8 cellular contexts compared by ENCODE assay signal in genomic region chr6:32153835-32154513, GRCh38. TPM values are rescaled to one million over a fixed set of nuclear protein-coding genes. Genes with fewer than 3 reads are reported as not detected.
DNase-seq lines count a peak whose midpoint lies in the region; ATAC-seq and TF ChIP-seq lines count a peak whose summit lies in the region.

Gene PPT2 (plus strand): TSS chr6:32154141. CDS start chr6:32154595, 454 bp downstream.

- ATAC-seq in foreskin keratinocyte (peak; percentile 69), GM18870 (IDR thresholded peaks at IDR 0.05; ENCODE audit: unreplicated experiment) (no peak)

- H3K9me3 Mint-ChIP-seq in neural progenitor cell: no peaks in the 10 kb centered on the region

- H3K79me2 ChIP-seq in MM.1S (ENCODE audit: low read length) (no peaks in the 10 kb centered on the region), neural progenitor cell (ENCODE audit: low read depth) (peaks cover 9% of the 10 kb centered on the region)

- peaks cover 19% of the 10 kb centered on the region for H3K27me3 Mint-ChIP-seq in neural progenitor cell (ENCODE audit: insufficient read depth, low read depth)

- H3K36me3 Mint-ChIP-seq in neural progenitor cell: peaks cover 23% of the 10 kb centered on the region

- peaks cover 43% of the 10 kb centered on the region for H3K4me1 Mint-ChIP-seq in neural progenitor cell

- 0 to 1% (median 0%) methylated on average over 38 to 39 of the region's 39 CpGs for WGBS in stomach, 5 donors

- H3K27ac Mint-ChIP-seq in neural progenitor cell: peak within 1 kb of the TSS; percentile 98

- peak within 1 kb of the TSS; percentile 100 for H3K4me3 Mint-ChIP-seq in neural progenitor cell

- in situ Hi-C loops in GM13976 (cut with MboI; ENCODE audit: low sequenced_read_pairs, unreplicated experiment): no loop called here

- H3K4me3 ChIP-seq in MM.1S (ENCODE audit: low read length) (peak within 1 kb of the TSS; percentile 79), neural progenitor cell (peak within 1 kb of the TSS; percentile 65), stomach (peak within 1 kb of the TSS; percentile 59 to 87 (median 78))

- H3K9me2 ChIP-seq in MM.1S (replicated peaks; ENCODE audit: insufficient read depth, low read length): no peaks in the 10 kb centered on the region

- no peaks in the 10 kb centered on the region for H3K9me3 ChIP-seq in MM.1S (replicated peaks; ENCODE audit: insufficient read depth, low read length)
- H3K9me3 ChIP-seq in neural progenitor cell (ENCODE audit: low read depth): no peaks in the 10 kb centered on the region
- H3K9me3 ChIP-seq in stomach: no peaks in the 10 kb centered on the region

- intact Hi-C loops in stomach (cut with DNase I; ENCODE audit: low total_unique reads): loop anchor here (5.0 kb wide), 1 partner anchor 37 kb away; no protein-coding TSS in a partner anchor

- H3K4me2 ChIP-seq in MM.1S (ENCODE audit: low read depth, low read length) (peak within 1 kb of the TSS; percentile 99), neural progenitor cell (peak within 1 kb of the TSS; percentile 86)

- H3K4me1 ChIP-seq in MM.1S (ENCODE audit: low read length) (0 out of 2 replicates have a peak, but pooled peaks cover 4% of the 10 kb centered on the region), foreskin keratinocyte (peaks cover 4% of the 10 kb centered on the region), neural progenitor cell (peaks cover 18% of the 10 kb centered on the region), stomach (peaks cover 37 to 74% (median 61%) of the 10 kb centered on the region in 4 donors)

- no peak for TF ChIP-seq CTCF in GM13976 (IDR thresholded peaks at IDR 0.05; ENCODE audit: borderline replicate concordance, control extremely low read depth, extremely low read depth, insufficient read depth, missing control alignments)
- no peak for TF ChIP-seq CTCF in MM.1S (IDR thresholded peaks at IDR 0.05; ENCODE audit: low read length)
- no peak for TF ChIP-seq CTCF in foreskin keratinocyte (conservative IDR thresholded peaks at IDR 0.05)
- no peak for TF ChIP-seq CTCF in neural progenitor cell (IDR thresholded peaks at IDR 0.05)
- no peak for TF ChIP-seq CTCF in stomach (IDR thresholded peaks at IDR 0.05)

- no peaks in the 10 kb centered on the region for H4K20me1 ChIP-seq in MM.1S (ENCODE audit: insufficient read depth, low read length)
- peaks cover 5% of the 10 kb centered on the region for H4K20me1 ChIP-seq in neural progenitor cell (ENCODE audit: low read depth)

- H3K36me3 ChIP-seq in MM.1S (replicated peaks; ENCODE audit: insufficient read depth, low read length) (no peaks in the 10 kb centered on the region), neural progenitor cell (no peaks in the 10 kb centered on the region), stomach (peaks cover 16 to 40% (median 35%) of the 10 kb centered on the region in 4 donors)

- H3F3A ChIP-seq in MM.1S (ENCODE audit: insufficient read depth, low read length) (no peaks in the 10 kb centered on the region), neural progenitor cell (ENCODE audit: low read depth) (peaks cover 18% of the 10 kb centered on the region)

- peaks cover 49% of the 10 kb centered on the region for H3K27me3 ChIP-seq in MM.1S (replicated peaks; ENCODE audit: insufficient read depth, low read length)
- no peaks in the 10 kb centered on the region for H3K27me3 ChIP-seq in foreskin keratinocyte
- peaks cover 43% of the 10 kb centered on the region for H3K27me3 ChIP-seq in neural progenitor cell
- H3K27me3 ChIP-seq in stomach: peaks cover 0 to 25% (median 0%) of the 10 kb centered on the region in 3 donors

- peak within 1 kb of the TSS; percentile 44; the same call in 1 of the 2 replicates for H3K9ac ChIP-seq in MM.1S (ENCODE audit: low read length)
- peak within 1 kb of the TSS; percentile 35 for H3K9ac ChIP-seq in neural progenitor cell

- no peak for TF ChIP-seq EP300 in stomach (IDR thresholded peaks at IDR 0.05)

- peak within 1 kb of the TSS; percentile 98 for H2AFZ ChIP-seq in MM.1S (ENCODE audit: low read length)
- H2AFZ ChIP-seq in neural progenitor cell (replicated peaks): peak within 1 kb of the TSS; percentile 74

- H3K27ac ChIP-seq in MM.1S (ENCODE audit: low read length) (no peak within 1 kb of the TSS), foreskin keratinocyte (peak within 1 kb of the TSS; percentile 60), neural progenitor cell (no peak within 1 kb of the TSS), stomach (peak within 1 kb of the TSS; percentile 88 to 94 (median 93))

- peak; percentile 84 for DNase-seq in GM13976 (ENCODE audit: low spot score)
- DNase-seq in MM.1S: peak; percentile 11
- peak; percentile 91 for DNase-seq in SK-N-DZ (ENCODE audit: low spot score)
- DNase-seq in activated naive CD4-positive, alpha-beta T cell treated with Interleukin-2 at 50 U/mL for 16 hours: peak; percentile 67
- peak; percentile 80 to 88 for DNase-seq in foreskin keratinocyte
- DNase-seq in neural progenitor cell (ENCODE audit: low spot score): peak; percentile 93
- peak; percentile 82 for DNase-seq in stomach

- TF ChIP-seq POLR2A in stomach (IDR thresholded peaks at IDR 0.05): no peak

RNA-seq across cellular contexts. Expression of gene PPT2, which starts in this region (rescaled TPM):
- polyA plus RNA-seq in SK-N-DZ (2014; cell fraction: cytosol; rRNA removed): 37.6 and 39.7 TPM in 2 replicates
- 55.2 and 163 TPM in 2 replicates for polyA plus RNA-seq in SK-N-DZ (2014; cell fraction: nucleus; rRNA removed)
- total RNA-seq in foreskin keratinocyte: 12.1 and 14.0 TPM in 2 replicates
- 14.1 and 15.6 TPM in 2 replicates for polyA plus RNA-seq in foreskin keratinocyte
- 18.6 and 38.2 TPM in 2 replicates for total RNA-seq in neural progenitor cell (ENCODE audit: low replicate concordance)
- 10 to 100 TPM in 4 of 5 donors, 1 to 10 TPM in 1; 5.8 to 73.0 (median 35.7) TPM for total RNA-seq in stomach
- 10 to 100 TPM in 1 of 3 donors, 1 to 10 TPM in 2; 5.8 to 11.1 (median 7.9) TPM for polyA plus RNA-seq in stomach

Comparison
In these comparisons a context has a peak if more than half of its experiments do, and no peak if none do; other contexts are left out.
1. DNase-seq: peak in every context shown above with its lines; median percentile 93 in neural progenitor cell; 91 in SK-N-DZ; 84 in GM13976; 84 in foreskin keratinocyte; 82 in stomach; 67 in activated naive CD4-positive, alpha-beta T cell treated with Interleukin-2 at 50 U/mL for 16 hours; 11 in MM.1S.
2. H3K27ac ChIP-seq: peak in foreskin keratinocyte (single experiment) and stomach (5 of 5); none in MM.1S (single experiment) and neural progenitor cell (single experiment).
3. Peak in every context shown above with its lines, with median percentiles within 50 percentile points of each other: H3K4me3 ChIP-seq.